25 cellular contexts compared by ENCODE assay signal in the genomic region with DNA sequence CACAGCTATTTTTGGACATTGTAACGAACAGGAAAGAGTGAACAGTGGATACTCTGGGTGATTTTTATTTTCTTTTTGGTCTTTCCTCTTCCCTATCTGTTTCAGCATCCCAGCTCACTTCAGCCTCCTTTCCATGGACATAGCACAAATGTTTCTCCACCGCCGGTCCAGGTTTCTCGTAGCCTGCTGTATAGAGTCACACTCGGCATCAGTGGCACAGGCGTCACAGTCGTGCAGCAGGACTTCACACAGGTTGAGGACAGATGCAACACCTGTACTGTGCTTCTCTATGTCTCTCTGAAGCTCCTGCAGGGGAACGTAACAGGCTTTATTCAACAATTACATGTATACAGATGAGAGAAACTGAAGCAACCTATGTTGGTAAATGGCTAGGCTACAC.
"Had no signal": no experiment of that assay in that cellular context is flagged by ENCODE, and none has a peak within 500 bp of the region (broad histone marks: within the 10 kb centered on the region; RNA-seq: fewer than 3 reads in every experiment).

No MANE protein-coding gene starts in this region.

- H3K27me3 ChIP-seq: hepatocyte, neutrophil, ovary, tibial artery had no signal

- H3K27ac ChIP-seq: hepatocyte, lower lobe of right lung, neutrophil, ovary, prostate gland, tibial artery, VCaP had no signal

- H3K27ac Mint-ChIP-seq: activated CD8-positive, alpha-beta T cell treated with anti-CD3 and anti-CD28 coated beads, Interleukin-2, amount 10 ng/mL, durations not matched to agents 7 days and 5 days; activated naive CD4-positive, alpha-beta T cell treated with anti-CD3 and anti-CD28 coated beads for 36 hours; dendritic cell treated with granulocyte-macrophage colony-stimulating factor and Interleukin-4, amounts not matched to agents 40 ng/mL and 50 ng/mL, for 4 days; nephron; stimulated activated naive CD8-positive, alpha-beta T cell treated with anti-CD3 and anti-CD28 coated beads, Interleukin-15, Interleukin-2, amounts not matched to agents 100 ng/mL and 50 ng/mL, for 24 hours had no signal

- H3K27me3 Mint-ChIP-seq: brain; dendritic cell treated with granulocyte-macrophage colony-stimulating factor and Interleukin-4, amounts not matched to agents 40 ng/mL and 50 ng/mL, for 4 days; stimulated activated naive CD8-positive, alpha-beta T cell treated with anti-CD3 and anti-CD28 coated beads, Interleukin-15, Interleukin-2, amounts not matched to agents 100 ng/mL and 50 ng/mL, for 24 hours had no signal

- ATAC-seq: activated CD4-positive, CD25-positive, alpha-beta regulatory T cell treated with anti-CD3 and anti-CD28 coated beads, Interleukin-2, amount 50 U/mL, for 24 hours; activated CD8-positive, alpha-beta T cell treated with anti-CD3 and anti-CD28 coated beads, Interleukin-2, amount 10 ng/mL, durations not matched to agents 7 days and 5 days; lower lobe of right lung; mucosa of descending colon; right cardiac atrium had no signal

- H3K4me3 ChIP-seq: hepatocyte, lower lobe of right lung, mucosa of descending colon, ovary, prostate gland, tibial artery had no signal

- H3K9me3 ChIP-seq: lower lobe of right lung, mucosa of descending colon, neutrophil, ovary, prostate gland, tibial artery had no signal

- H3K4me1 ChIP-seq: lower lobe of right lung, prostate gland had no signal

- DNase-seq: activated CD4-positive, alpha-beta T cell treated with anti-CD3 and anti-CD28 coated beads, Interleukin-2, amount 50 U/mL, for 1 hour; activated CD8-positive, alpha-beta T cell treated with anti-CD3 and anti-CD28 coated beads, Interleukin-2, amount 10 ng/mL, durations not matched to agents 7 days and 5 days; activated naive CD4-positive, alpha-beta T cell treated with anti-CD3 and anti-CD28 coated beads for 36 hours; aorta; effector CD4-positive, alpha-beta T cell; erythroblast; foreskin fibroblast; immature natural killer cell; lower lobe of right lung; mesendoderm; mucosa of descending colon; ovary; right cardiac atrium; stimulated activated CD4-positive, alpha-beta T cell treated with anti-CD3 and anti-CD28 coated beads, Interleukin-1b, Interleukin-23, amount 100 ng/mL, for 48 hours; substantia nigra; tibial artery had no signal

- H3K4me3 Mint-ChIP-seq: activated CD8-positive, alpha-beta T cell treated with anti-CD3 and anti-CD28 coated beads, Interleukin-2, amount 10 ng/mL, durations not matched to agents 7 days and 5 days; activated naive CD4-positive, alpha-beta T cell treated with anti-CD3 and anti-CD28 coated beads for 36 hours; brain; dendritic cell treated with granulocyte-macrophage colony-stimulating factor and Interleukin-4, amounts not matched to agents 40 ng/mL and 50 ng/mL, for 4 days; nephron; stimulated activated naive CD8-positive, alpha-beta T cell treated with anti-CD3 and anti-CD28 coated beads, Interleukin-15, Interleukin-2, amounts not matched to agents 100 ng/mL and 50 ng/mL, for 24 hours had no signal

- H3K9me3 Mint-ChIP-seq: activated naive CD4-positive, alpha-beta T cell treated with anti-CD3 and anti-CD28 coated beads for 36 hours; brain; dendritic cell treated with granulocyte-macrophage colony-stimulating factor and Interleukin-4, amounts not matched to agents 40 ng/mL and 50 ng/mL, for 4 days; nephron; stimulated activated naive CD8-positive, alpha-beta T cell treated with anti-CD3 and anti-CD28 coated beads, Interleukin-15, Interleukin-2, amounts not matched to agents 100 ng/mL and 50 ng/mL, for 24 hours had no signal

- H3K4me1 Mint-ChIP-seq: brain, immature natural killer cell had no signal

- H3K36me3 ChIP-seq: ovary had no signal
